Comparison of ENCODE assay signal across 32 cellular contexts in genomic region chr15:29988689-29989088, GRCh38.
A peak's percentile ranks its signal among the peaks of the same experiment; 100 is the strongest.
DNase-seq lines count a peak whose midpoint lies in the region; ATAC-seq and TF ChIP-seq lines count a peak whose summit lies in the region.
"Had no signal": no experiment of that assay in that cellular context is flagged by ENCODE, and none has a peak within 500 bp of the region (broad histone marks: within the 10 kb centered on the region; RNA-seq: fewer than 3 reads in every experiment).

No MANE protein-coding gene starts in this region.

- no peak for TF ChIP-seq POLR2A in adrenal gland (IDR thresholded peaks at IDR 0.05)

- TF ChIP-seq CTCF in lower lobe of right lung (IDR thresholded peaks at IDR 0.05), result no peak
- TF ChIP-seq CTCF in adrenal gland (IDR thresholded peaks at IDR 0.05), result no peak

- H3K36me3 ChIP-seq in MG63 (no peaks in the 10 kb centered on the region), lower lobe of right lung (no peaks in the 10 kb centered on the region), adrenal gland (replicated peaks in 1 of 2) (no peaks in the 10 kb centered on the region)
- H3K36me3 ChIP-seq: BLaER1, neural progenitor cell had no signal

- H3K4me1 ChIP-seq in lower lobe of right lung (no peaks in the 10 kb centered on the region), adrenal gland (replicated peaks in 1 of 2) (no peaks in the 10 kb centered on the region)
- H3K4me1 ChIP-seq: A549, BLaER1, Caco-2, parathyroid adenoma, testis had no signal

- H3K4me3 ChIP-seq in MG63, result no peak overlapping the region
- H3K4me3 ChIP-seq in lower lobe of right lung, result no peak overlapping the region
- H3K4me3 ChIP-seq in adrenal gland, result no peak overlapping the region
- H3K4me3 ChIP-seq: A549, BLaER1, hepatocyte, neural progenitor cell, testis had no signal

- H3K27me3 ChIP-seq in MG63, result no peaks in the 10 kb centered on the region
- H3K27me3 ChIP-seq in lower lobe of right lung (ENCODE audit: low read depth), result no peaks in the 10 kb centered on the region
- H3K27me3 ChIP-seq in adrenal gland, result peaks cover 3% of the 10 kb centered on the region
- H3K27me3 ChIP-seq: BLaER1, testis had no signal

- peaks cover 5% of the 10 kb centered on the region; the same call in 1 of the 2 replicates for H3K9me3 ChIP-seq in MG63
- H3K9me3 ChIP-seq in lower lobe of right lung, result no peaks in the 10 kb centered on the region
- H3K9me3 ChIP-seq in adrenal gland (replicated peaks in 1 of 3), result no peaks in the 10 kb centered on the region
- H3K9me3 ChIP-seq: BLaER1, Caco-2, testis had no signal

- ATAC-seq in lower lobe of right lung, result peak; percentile 29 to 66
- ATAC-seq in HG02798 (IDR thresholded peaks at IDR 0.05; ENCODE audit: poor library complexity, unreplicated experiment), result no peak
- ATAC-seq: A549; activated naive CD4-positive, alpha-beta T cell treated with anti-CD3 and anti-CD28 coated beads, Interleukin-2, amount 50 U/mL, for 72 hours; esophagus mucosa; left colon had no signal

- WGBS in adrenal gland, 4 donors, result 52 to 66% (median 57%) methylated on average over 3 of the region's 3 CpGs

- intact Hi-C loops in lower lobe of right lung (cut with DNase I), result no loop called here
- intact Hi-C loops in adrenal gland (cut with DNase I), result no loop called here

- peak; percentile 13 for DNase-seq in A172 (ENCODE audit: low spot score)
- DNase-seq in MG63, result peak; percentile 84
- peak; percentile 61 for DNase-seq in dermis blood vessel endothelial cell
- no peak for DNase-seq in lower lobe of right lung
- DNase-seq in SHP77 treated with DMSO at 0.1 percent for 48 hours (lab: John Stamatoyannopoulos, UW), result no peak
- no peak for DNase-seq in AG20443 (ENCODE audit: low spot score)
- DNase-seq in adrenal gland, result no peak
- DNase-seq: activated CD4-positive, alpha-beta T cell treated with anti-CD3 and anti-CD28 coated beads for 48 hours; Caco-2; cortex of kidney; DMS53; endodermal cell; H7; KBM-7; left colon; mesendoderm; NCI-H1105 treated with DMSO at 0.1 percent for 48 hours; NCI-H1930; NCI-H2227 treated with DMSO at 0.1 percent for 48 hours; NCI-H526 treated with DMSO at 0.1 percent for 48 hours; SIG-M5; small intestine; stimulated activated naive CD4-positive, alpha-beta T cell treated with Interleukin-2 at 50 U/mL for 16 hours; testis had no signal

- H3K27ac ChIP-seq in lower lobe of right lung (no peak overlapping the region), adrenal gland (no peak overlapping the region)
- H3K27ac ChIP-seq: A549, BLaER1, hepatocyte, neural progenitor cell, parathyroid adenoma, testis had no signal

Comparison
In these comparisons a context has a peak if more than half of its experiments do, and no peak if none do; other contexts are left out.
1. DNase-seq: peak in A172 (single experiment), MG63 (single experiment) and dermis blood vessel endothelial cell (single experiment); none in lower lobe of right lung (single experiment), SHP77 treated with DMSO at 0.1 percent for 48 hours (single experiment), AG20443 (single experiment) and adrenal gland (0 of 7).